30 cellular contexts compared by ENCODE assay signal in the genomic region with DNA sequence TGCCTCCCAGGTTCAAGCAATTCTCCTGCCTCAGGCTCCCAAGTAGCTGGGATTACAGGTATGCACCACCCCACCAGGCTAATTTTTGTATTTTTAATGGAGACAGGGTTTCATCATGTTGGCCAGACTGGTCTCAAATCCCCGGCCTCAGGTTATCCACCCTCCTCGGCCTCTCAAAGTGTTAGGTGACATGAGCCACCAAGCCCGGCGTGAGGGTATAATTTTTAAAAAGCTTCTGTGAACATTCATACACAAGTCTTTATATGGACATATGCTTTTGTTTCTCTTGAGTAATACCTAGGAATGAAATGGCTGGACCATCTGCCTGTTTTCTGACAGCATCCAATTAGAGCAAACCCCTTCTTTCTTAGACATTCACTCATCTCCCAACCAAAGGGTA.
"Had no signal": no experiment of that assay in that cellular context is flagged by ENCODE, and none has a peak within 500 bp of the region (broad histone marks: within the 10 kb centered on the region; RNA-seq: fewer than 3 reads in every experiment).

No MANE protein-coding gene starts in this region.

- DNase-seq: Karpas-422, MM.1S, MV-4-11, NCI-H1092, NCI-H1105, NCI-H1417 treated with DMSO at 0.1 percent for 48 hours, NCI-H1436 treated with DMSO at 0.1 percent for 48 hours, NCI-H1694 treated with DMSO at 0.1 percent for 48 hours, NCI-H1930, NCI-H2029 treated with DMSO at 0.1 percent for 48 hours, NCI-H2081 treated with DMSO at 0.1 percent for 48 hours, NCI-H2107, NCI-H2171, NCI-H226, NCI-H446 treated with DMSO at 0.1 percent for 48 hours, NCI-H510A, NCI-H526, NCI-H69, NCI-H748 treated with DMSO at 0.1 percent for 48 hours, PC-9, SHP77, SIG-M5, SJCRH30, T-cell had no signal

- H3K27me3 ChIP-seq: SJCRH30 had no signal

- H2AFZ ChIP-seq: PC-9 had no signal

- H3K9me3 ChIP-seq: SJCRH30 had no signal

- H3K27ac ChIP-seq: KMS-11, PC-9, RWPE1, SJCRH30, SK-N-MC had no signal

- H3K9ac ChIP-seq: KMS-11 had no signal

- ATAC-seq: Panc1, Right ventricle myocardium inferior, SK-N-SH treated with all-trans-retinoic acid at 6 μM for 48 hours, T-cell had no signal

- H3K4me2 ChIP-seq: KMS-11, PC-9 had no signal

- H3K4me3 ChIP-seq: PC-9, SJCRH30, SK-N-MC had no signal

- H3K36me3 ChIP-seq: SJCRH30 had no signal

- H3K4me1 ChIP-seq: SJCRH30 had no signal
